8 cellular contexts compared by ENCODE assay signal in genomic region chr19:3625996-3626472, GRCh38. TPM values are rescaled to one million over a fixed set of nuclear protein-coding genes. Genes with fewer than 3 reads are reported as not detected.
DNase-seq lines count a peak whose midpoint lies in the region; ATAC-seq, FAIRE-seq and TF ChIP-seq lines count a peak whose summit lies in the region.

No MANE protein-coding gene starts in this region.

- H3K4me1 ChIP-seq in GM12878 (ENCODE audit: control insufficient read depth, insufficient read depth, low read length), result peaks cover 8% of the 10 kb centered on the region
- peaks cover 0 to 15% (median 7%) of the 10 kb centered on the region in 4 donors for H3K4me1 ChIP-seq in right lobe of liver
- peaks cover 7 to 10% of the 10 kb centered on the region in 2 donors for H3K4me1 ChIP-seq in uterus

- H3K4me3 ChIP-seq in GM12878, result peak overlapping the region; percentile 92
- H3K4me3 ChIP-seq in right lobe of liver, result peak overlapping the region; percentile 98 to 100 (median 99)
- peak overlapping the region; percentile 87 to 89 for H3K4me3 ChIP-seq in uterus

- TF ChIP-seq EP300 in GM12878 (IDR thresholded peaks at IDR 0.05; ENCODE audit: borderline replicate concordance in 1 of 2, control insufficient read depth in 1 of 2, low read depth in 2 of 2, low read length in 2 of 2), result no peak

- TF ChIP-seq POLR2A in GM12891 (IDR thresholded peaks at IDR 0.05; ENCODE audit: low read depth, low read length) (no peak), GM12878 (IDR thresholded peaks at IDR 0.05; ENCODE audit: low read depth, low read length) (no peak), right lobe of liver (IDR thresholded peaks at IDR 0.05) (no peak), uterus (IDR thresholded peaks at IDR 0.05) (no peak)

- RAD21 ChIA-PET in GM12878 (lab: Charles Lee; ENCODE audit: unreplicated experiment), result no interaction called here

- SMC1A ChIA-PET in GM12878 (lab: Charles Lee; ENCODE audit: uncharacterized antibody, unreplicated experiment), result no interaction called here

- no peaks in the 10 kb centered on the region for H3K27me3 ChIP-seq in GM12878 (replicated peaks in 1 of 2; ENCODE audit: control insufficient read depth in 2 of 2, insufficient read depth in 2 of 2, low read length in 1 of 2)
- H3K27me3 ChIP-seq in right lobe of liver, result no peaks in the 10 kb centered on the region
- H3K27me3 ChIP-seq in uterus, result no peaks in the 10 kb centered on the region

- POLR2A ChIA-PET in GM12878 (lab: Charles Lee), result interaction anchor here (0.5 kb wide), 1 partner anchor 72 kb away, joined by 6 read pairs; no protein-coding TSS in a partner anchor

- H3K4me2 ChIP-seq in GM12878 (ENCODE audit: control insufficient read depth, insufficient read depth), result peak overlapping the region; percentile 85

- 7% methylated on average over 21 of the region's 21 CpGs for WGBS in GM12878 (ENCODE audit: insufficient coverage, insufficient replicate concordance, low lambda C conversion rate, missing lambda C conversion rate)
- WGBS in right lobe of liver (ENCODE audit: insufficient coverage, low coverage, low lambda C conversion rate, missing lambda C conversion rate), result 0% methylated on average over 21 of the region's 21 CpGs

- ATAC-seq in GM12878 (peak; percentile 25), right lobe of liver (no peak)

- H3K9me3 ChIP-seq in GM12878 (replicated peaks; ENCODE audit: control insufficient read depth, insufficient read depth, low read length) (no peaks in the 10 kb centered on the region), right lobe of liver (no peaks in the 10 kb centered on the region), uterus (no peaks in the 10 kb centered on the region)

- TF ChIP-seq RAD21 in GM12878 (IDR thresholded peaks at IDR 0.05; ENCODE audit: insufficient read depth, low read depth, low read length), result no peak

- CTCF ChIA-PET in GM12878 (lab: Yijun Ruan, JAX), result no interaction called here

- intact Hi-C loops in GM12878 (cut with micrococcal nuclease; ENCODE audit: unreplicated experiment) (loop anchor here (5.0 kb wide), 1 partner anchor 69 kb away; the partner anchor contains the start of gene MFSD12), right lobe of liver (cut with DNase I) (loop anchor here in 1 of 2 donors (10.0 kb wide), 1 partner anchor 81 kb away; no protein-coding TSS in a partner anchor), uterus (cut with DNase I; ENCODE audit: low total_unique reads) (no loop called here)

- peak; percentile 20 for FAIRE-seq in GM12891 (lab: Jason Lieb, UNC)
- FAIRE-seq in GM12878 (lab: Jason Lieb, UNC), result no peak

- TF ChIP-seq CTCF in GM12878 (IDR thresholded peaks at IDR 0.05 in 2 of 3, conservative IDR thresholded peaks at IDR 0.05 in 1 of 3; ENCODE audit: control insufficient read depth in 2 of 3, extremely low read depth in 1 of 3, insufficient read depth in 1 of 3, low read depth in 3 of 3, low read length in 3 of 3), result no peak
- no peak for TF ChIP-seq CTCF in right lobe of liver (IDR thresholded peaks at IDR 0.05)
- TF ChIP-seq CTCF in uterus (IDR thresholded peaks at IDR 0.05), result no peak

- H3K27ac ChIP-seq in GM12878 (ENCODE audit: control insufficient read depth, insufficient read depth), result peak overlapping the region; percentile 99
- H3K27ac ChIP-seq in right lobe of liver, result peak overlapping the region; percentile 89 to 98 (median 97)
- H3K27ac ChIP-seq in uterus, result peak overlapping the region; percentile 91 to 92

- H3K79me2 ChIP-seq in GM12878 (ENCODE audit: control insufficient read depth, insufficient read depth, low read length), result peaks cover 21% of the 10 kb centered on the region

- peak overlapping the region; percentile 88 for H3K9ac ChIP-seq in GM12878 (ENCODE audit: control insufficient read depth, insufficient read depth, low read length)

- H3K36me3 ChIP-seq in GM12878 (ENCODE audit: control insufficient read depth in 2 of 2, insufficient read depth in 2 of 2, low read length in 1 of 2) (peaks cover 0 to 2% of the 10 kb centered on the region in 2 experiments; a peak in 2 of 4 replicates), right lobe of liver (peaks cover 0 to 15% (median 0%) of the 10 kb centered on the region in 4 donors), uterus (no peaks in the 10 kb centered on the region)

- H2AFZ ChIP-seq in GM12878 (ENCODE audit: control insufficient read depth, low read depth, low read length), result peak overlapping the region; percentile 97

- no peak for DNase-seq in GM12891 (ENCODE audit: insufficient read length, low spot score)
- peak; percentile 13 for DNase-seq in HPDE6-E6E7 (ENCODE audit: extremely low spot score)
- DNase-seq in GM12878 (ENCODE audit: low read depth, low spot score), result no peak
- no peak for DNase-seq in right lobe of liver
- DNase-seq in uterus, result no peak
- no peak for DNase-seq in NCI-H82 (lab: John Stamatoyannopoulos, UW)
- DNase-seq in foreskin melanocyte, result no peak
- DNase-seq in NCI-H345 (lab: John Stamatoyannopoulos, UW), result no peak

- TSS peak; percentile 75 for BruUV-seq in GM12878 (replicated peaks; lab: Mats Ljungman, UMichigan)

- in situ Hi-C loops in GM12878 (cut with MboI), result no loop called here

- no peaks in the 10 kb centered on the region for H4K20me1 ChIP-seq in GM12878 (ENCODE audit: control insufficient read depth, insufficient read depth)

RNA-seq across cellular contexts. Expression of gene CACTIN, which starts 0.6 kb away (rescaled TPM):
- 14.1 TPM for polyA plus RNA-seq in GM12891 (2012; ENCODE audit: low read depth, missing spikeins)
- total RNA-seq in GM12878 (2013; cell fraction: nucleolus; rRNA removed), result 20.6 and 28.4 TPM in 2 replicates
- total RNA-seq in GM12878 (2014; rRNA removed), result 26.4 and 29.5 TPM in 2 replicates
- total RNA-seq in GM12878 (2014; rRNA removed; fragmentation: Illumina TruSeq; extraction: Trizol), result 9.3 and 12.5 TPM in 2 replicates
- 28.9 and 31.4 TPM in 2 replicates for total RNA-seq in GM12878 (2021)
- polyA plus RNA-seq in GM12878 (2011; ENCODE audit: low read depth), result 7.6 TPM
- polyA plus RNA-seq in GM12878 (2011; rRNA removed), result 5.3 and 12.6 TPM in 2 replicates
- polyA plus RNA-seq in GM12878 (2011; cell fraction: cytosol; rRNA removed), result 15.0 and 22.8 TPM in 2 replicates
- polyA plus RNA-seq in GM12878 (2011; cell fraction: nucleus; rRNA removed), result 43.1 and 62.5 TPM in 2 replicates
- 13.5 and 14.9 TPM in 2 replicates for polyA plus RNA-seq in GM12878 (2012)
- 1.9 and 4.7 TPM in 2 replicates for polyA plus RNA-seq in GM12878 (2014; fragmentation: Illumina TruSeq; extraction: Trizol)
- 1 to 10 TPM in 1 of 2 experiments, under 1 TPM in 1; 0.40 to 1.4 TPM for polyA plus RNA-seq in GM12878 (2014; fragmentation: Nextera tagmentation; extraction: Ambion mirVana)
- polyA plus RNA-seq in GM12878 (2014; rRNA removed), result 25.8 and 32.6 TPM in 2 replicates
- polyA plus RNA-seq in GM12878 (2016; fragmentation: Nextera tagmentation; extraction: Ambion mirVana), result 10 to 100 TPM; 11.7 to 14.6 TPM
- 6.9 and 11.5 TPM in 2 replicates for polyA minus RNA-seq in GM12878 (2011; rRNA and poly(A)+ RNA removed)
- polyA minus RNA-seq in GM12878 (2011; cell fraction: cytosol; rRNA and poly(A)+ RNA removed), result 4.9 and 7.6 TPM in 2 replicates
- polyA minus RNA-seq in GM12878 (2011; cell fraction: nucleus; rRNA and poly(A)+ RNA removed), result 5.2 and 10.4 TPM in 2 replicates
- 10 to 100 TPM in 4 of 6 experiments, 1 to 10 TPM in 2; 8.4 to 14.9 (median 10.3) TPM for total RNA-seq in right lobe of liver
- total RNA-seq in uterus, result 10 to 100 TPM in 3 of 4 donors, 1 to 10 TPM in 1; 6.8 to 28.4 (median 20.7) TPM

RNA-seq across cellular contexts. Expression of gene TBXA2R, which starts 19.4 kb away (rescaled TPM):
- polyA plus RNA-seq in GM12891 (2012; ENCODE audit: low read depth, missing spikeins), result 0.09 TPM
- 0.34 and 1.2 TPM in 2 replicates for total RNA-seq in GM12878 (2013; cell fraction: nucleolus; rRNA removed)
- total RNA-seq in GM12878 (2014; rRNA removed), result not detected in 2 replicates
- total RNA-seq in GM12878 (2014; rRNA removed; fragmentation: Illumina TruSeq; extraction: Trizol), result not detected in 2 replicates
- not detected in 2 replicates for total RNA-seq in GM12878 (2021)
- polyA plus RNA-seq in GM12878 (2011; ENCODE audit: low read depth), result not detected
- 0.03 TPM in 1 of 2 replicates, not detected in the other for polyA plus RNA-seq in GM12878 (2011; rRNA removed)
- 0.05 and 0.06 TPM in 2 replicates for polyA plus RNA-seq in GM12878 (2011; cell fraction: cytosol; rRNA removed)
- polyA plus RNA-seq in GM12878 (2011; cell fraction: nucleus; rRNA removed), result 0.12 and 0.13 TPM in 2 replicates
- polyA plus RNA-seq in GM12878 (2012), result 0.10 and 0.14 TPM in 2 replicates
- polyA plus RNA-seq in GM12878 (2014; fragmentation: Illumina TruSeq; extraction: Trizol), result 0.03 TPM in 1 of 2 replicates, not detected in the other
- polyA plus RNA-seq in GM12878 (2014; fragmentation: Nextera tagmentation; extraction: Ambion mirVana), result not detected
- polyA plus RNA-seq in GM12878 (2014; rRNA removed), result 0.10 TPM in 1 of 2 replicates, not detected in the other
- not detected for polyA plus RNA-seq in GM12878 (2016; fragmentation: Nextera tagmentation; extraction: Ambion mirVana)
- polyA minus RNA-seq in GM12878 (2011; rRNA and poly(A)+ RNA removed), result not detected in 2 replicates
- polyA minus RNA-seq in GM12878 (2011; cell fraction: cytosol; rRNA and poly(A)+ RNA removed), result not detected in 2 replicates
- not detected in 2 replicates for polyA minus RNA-seq in GM12878 (2011; cell fraction: nucleus; rRNA and poly(A)+ RNA removed)
- total RNA-seq in right lobe of liver, result 10 to 100 TPM in 1 of 6 experiments, 1 to 10 TPM in 5; 2.8 to 10.4 (median 4.7) TPM
- 1 to 10 TPM in 2 of 4 donors, not detected in 2; 2.6 to 7.3 TPM for total RNA-seq in uterus

RNA-seq across cellular contexts. Expression of gene GIPC3, which starts 40.8 kb away (rescaled TPM):
- polyA plus RNA-seq in GM12891 (2012; ENCODE audit: low read depth, missing spikeins), result 0.06 TPM
- total RNA-seq in GM12878 (2013; cell fraction: nucleolus; rRNA removed), result not detected in 2 replicates
- total RNA-seq in GM12878 (2014; rRNA removed) (not detected in 2 replicates), GM12878 (2014; rRNA removed; fragmentation: Illumina TruSeq; extraction: Trizol) (not detected in 2 replicates), GM12878 (2021) (not detected in 2 replicates), right lobe of liver (1 to 10 TPM in 2 of 6 experiments, under 1 TPM in 4; 0.51 to 1.6 (median 0.80) TPM), uterus (1 to 10 TPM in 1 of 4 donors, under 1 TPM in 1, not detected in 2; 0.07 to 4.0 TPM)
- polyA plus RNA-seq in GM12878 (2011; ENCODE audit: low read depth), result 0.07 TPM
- polyA plus RNA-seq in GM12878 (2011; rRNA removed) (not detected in 2 replicates), GM12878 (2014; fragmentation: Illumina TruSeq; extraction: Trizol) (not detected in 2 replicates), GM12878 (2014; fragmentation: Nextera tagmentation; extraction: Ambion mirVana) (not detected), GM12878 (2014; rRNA removed) (not detected in 2 replicates), GM12878 (2016; fragmentation: Nextera tagmentation; extraction: Ambion mirVana) (not detected)
- polyA plus RNA-seq in GM12878 (2011; cell fraction: cytosol; rRNA removed), result not detected in 2 replicates
- polyA plus RNA-seq in GM12878 (2011; cell fraction: nucleus; rRNA removed), result not detected in 2 replicates
- 0.08 and 0.13 TPM in 2 replicates for polyA plus RNA-seq in GM12878 (2012)
- not detected in 2 replicates for polyA minus RNA-seq in GM12878 (2011; rRNA and poly(A)+ RNA removed)
- polyA minus RNA-seq in GM12878 (2011; cell fraction: cytosol; rRNA and poly(A)+ RNA removed), result not detected in 2 replicates
- polyA minus RNA-seq in GM12878 (2011; cell fraction: nucleus; rRNA and poly(A)+ RNA removed), result not detected in 2 replicates

RNA-seq across cellular contexts. Expression of gene HMG20B, which starts 53.3 kb away (rescaled TPM):
- 44.6 TPM for polyA plus RNA-seq in GM12891 (2012; ENCODE audit: low read depth, missing spikeins)
- total RNA-seq in GM12878 (2013; cell fraction: nucleolus; rRNA removed), result 16.4 and 20.5 TPM in 2 replicates
- 62.9 and 68.5 TPM in 2 replicates for total RNA-seq in GM12878 (2014; rRNA removed)
- total RNA-seq in GM12878 (2014; rRNA removed; fragmentation: Illumina TruSeq; extraction: Trizol), result 21.8 and 22.5 TPM in 2 replicates
- total RNA-seq in GM12878 (2021), result 80.9 and 86.4 TPM in 2 replicates
- 20.6 TPM for polyA plus RNA-seq in GM12878 (2011; ENCODE audit: low read depth)
- polyA plus RNA-seq in GM12878 (2011; rRNA removed), result 22.7 and 30.4 TPM in 2 replicates
- polyA plus RNA-seq in GM12878 (2011; cell fraction: cytosol; rRNA removed), result 33.5 and 57.7 TPM in 2 replicates
- 106 and 137 TPM in 2 replicates for polyA plus RNA-seq in GM12878 (2011; cell fraction: nucleus; rRNA removed)
- 52.1 and 53.5 TPM in 2 replicates for polyA plus RNA-seq in GM12878 (2012)
- 7.8 and 12.9 TPM in 2 replicates for polyA plus RNA-seq in GM12878 (2014; fragmentation: Illumina TruSeq; extraction: Trizol)
- polyA plus RNA-seq in GM12878 (2014; fragmentation: Nextera tagmentation; extraction: Ambion mirVana), result 1 to 10 TPM in 1 of 2 experiments, under 1 TPM in 1; 0.37 to 1.8 TPM
- polyA plus RNA-seq in GM12878 (2014; rRNA removed), result 92.7 and 104 TPM in 2 replicates
- 10 to 100 TPM; 63.6 to 69.1 TPM for polyA plus RNA-seq in GM12878 (2016; fragmentation: Nextera tagmentation; extraction: Ambion mirVana)
- 4.9 and 10.6 TPM in 2 replicates for polyA minus RNA-seq in GM12878 (2011; rRNA and poly(A)+ RNA removed)
- 21.8 and 28.1 TPM in 2 replicates for polyA minus RNA-seq in GM12878 (2011; cell fraction: cytosol; rRNA and poly(A)+ RNA removed)
- polyA minus RNA-seq in GM12878 (2011; cell fraction: nucleus; rRNA and poly(A)+ RNA removed), result 8.1 and 14.1 TPM in 2 replicates
- 10 to 100 TPM; 30.7 to 58.6 (median 33.3) TPM for total RNA-seq in right lobe of liver
- total RNA-seq in uterus, result 100 to 1,000 TPM in 1 of 4 donors, 10 to 100 TPM in 3; 52.9 to 232 (median 63.6) TPM
